Comparison of ENCODE assay signal across 11 cellular contexts in the genomic region with DNA sequence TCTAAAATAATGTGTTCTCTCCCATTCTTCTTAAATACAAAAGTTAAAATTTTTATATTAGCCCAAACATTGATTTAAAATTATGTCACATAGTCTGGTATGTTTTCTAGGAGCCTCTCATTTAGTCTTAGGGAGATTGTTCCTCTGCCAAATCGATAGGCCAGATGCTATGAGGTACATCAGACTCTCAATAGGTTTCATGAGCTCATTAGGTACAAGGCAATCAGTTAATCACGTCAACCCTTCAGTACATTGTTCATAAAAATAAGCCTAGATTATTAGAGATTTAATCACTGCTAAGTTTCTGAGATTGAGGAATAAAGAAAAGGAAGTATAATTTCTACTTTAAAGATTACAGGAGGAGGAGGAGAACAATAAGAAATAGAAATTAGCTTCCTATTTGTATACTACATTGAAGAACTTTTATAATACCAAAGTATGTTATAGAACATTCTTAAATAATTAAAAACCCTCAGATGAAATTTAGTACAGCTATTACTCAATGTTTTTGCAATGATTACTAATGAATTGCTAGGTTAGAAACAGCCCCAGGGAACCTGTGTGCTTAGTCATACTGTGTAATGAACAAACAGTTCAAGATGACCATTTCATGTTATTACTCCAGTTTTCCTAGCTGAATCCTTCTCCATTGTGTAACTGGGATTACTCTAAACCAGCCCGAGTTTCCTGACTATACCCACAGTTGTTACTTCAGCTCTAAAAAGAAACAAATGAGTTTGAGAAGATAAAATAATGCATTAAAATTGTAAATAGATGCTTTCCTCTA.
A peak's percentile ranks its signal among the peaks of the same experiment; 100 is the strongest.
DNase-seq lines count a peak whose midpoint lies in the region; ATAC-seq, FAIRE-seq and TF ChIP-seq lines count a peak whose summit lies in the region.
"Had no signal": no experiment of that assay in that cellular context is flagged by ENCODE, and none has a peak within 500 bp of the region (broad histone marks: within the 10 kb centered on the region; RNA-seq: fewer than 3 reads in every experiment).

No MANE protein-coding gene starts in this region.

- intact Hi-C loops in PC-3 (cut with micrococcal nuclease), result loop anchor here (1.0 to 10.0 kb wide), 4 partner anchors 36 to 124 kb away; no protein-coding TSS in a partner anchor
- intact Hi-C loops in CD4-positive, alpha-beta memory T cell (cut with micrococcal nuclease), result no loop called here
- intact Hi-C loops in CD8-positive, alpha-beta T cell (cut with DNase I, micrococcal nuclease), result no loop called here

- peaks cover 17% of the 10 kb centered on the region for H3K4me1 Mint-ChIP-seq in osteocyte (ENCODE audit: unreplicated experiment)
- no peaks in the 10 kb centered on the region for H3K4me1 Mint-ChIP-seq in CD4-positive, alpha-beta memory T cell
- no peaks in the 10 kb centered on the region for H3K4me1 Mint-ChIP-seq in CD8-positive, alpha-beta T cell (ENCODE audit: low read depth)
- H3K4me1 Mint-ChIP-seq: activated naive CD8-positive, alpha-beta T cell treated with anti-CD3 and anti-CD28 coated beads, Interleukin-2, amount 10 ng/mL, durations not matched to agents 7 days and 5 days had no signal

- peak; percentile 74 for FAIRE-seq in D721Med (lab: Jason Lieb, UNC)
- FAIRE-seq in frontal cortex (lab: Jason Lieb, UNC), result no peak

- H3F3A ChIP-seq in PC-3 (ENCODE audit: low read length, unreplicated experiment), result peaks cover 6% of the 10 kb centered on the region

- DNase-seq in D721Med (ENCODE audit: insufficient read length, low spot score) (no peak), PC-3 (peak; percentile 97), fibroblast of gingiva (ENCODE audit: low read depth) (peak; percentile 98), osteocyte (ENCODE audit: extremely low spot score, unreplicated experiment) (no peak), frontal cortex (ENCODE audit: low spot score in 2 of 2) (no peak)
- DNase-seq in CD4-positive, alpha-beta memory T cell, result no peak
- DNase-seq in CD8-positive, alpha-beta T cell, result no peak
- DNase-seq: activated naive CD8-positive, alpha-beta T cell treated with anti-CD3 and anti-CD28 coated beads, Interleukin-2, amount 10 ng/mL, durations not matched to agents 7 days and 5 days; GDM1; transverse colon had no signal

- CTCF ChIA-PET in PC-3 (lab: Charles Lee), result no interaction called here
- CTCF ChIA-PET in CD4-positive, alpha-beta memory T cell (lab: Charles Lee; ENCODE audit: partially characterized antibody), result no interaction called here
- CTCF ChIA-PET in CD8-positive, alpha-beta T cell (lab: Charles Lee), result no interaction called here

- H3K36me3 Mint-ChIP-seq in osteocyte (ENCODE audit: unreplicated experiment), result no peaks in the 10 kb centered on the region
- no peaks in the 10 kb centered on the region for H3K36me3 Mint-ChIP-seq in CD4-positive, alpha-beta memory T cell
- H3K36me3 Mint-ChIP-seq in CD8-positive, alpha-beta T cell, result no peaks in the 10 kb centered on the region
- H3K36me3 Mint-ChIP-seq: activated naive CD8-positive, alpha-beta T cell treated with anti-CD3 and anti-CD28 coated beads, Interleukin-2, amount 10 ng/mL, durations not matched to agents 7 days and 5 days had no signal

- H3K9me3 ChIP-seq in PC-3 (ENCODE audit: low read length), result no peaks in the 10 kb centered on the region
- H3K9me3 ChIP-seq in CD4-positive, alpha-beta memory T cell (ENCODE audit: control insufficient read depth in 1 of 2, low read length in 2 of 2), result no peaks in the 10 kb centered on the region
- no peaks in the 10 kb centered on the region for H3K9me3 ChIP-seq in CD8-positive, alpha-beta T cell (ENCODE audit: low read length)
- H3K9me3 ChIP-seq: transverse colon had no signal

- peak overlapping the region; percentile 58 for H3K4me2 ChIP-seq in PC-3 (ENCODE audit: low read length)

- no TSS peak for BruUV-seq in PC-3 (replicated peaks; lab: Mats Ljungman, UMichigan)

- no peak overlapping the region for H3K4me3 Mint-ChIP-seq in osteocyte (ENCODE audit: unreplicated experiment)
- H3K4me3 Mint-ChIP-seq in CD4-positive, alpha-beta memory T cell, result no peak overlapping the region
- no peak overlapping the region for H3K4me3 Mint-ChIP-seq in CD8-positive, alpha-beta T cell
- H3K4me3 Mint-ChIP-seq: activated naive CD8-positive, alpha-beta T cell treated with anti-CD3 and anti-CD28 coated beads, Interleukin-2, amount 10 ng/mL, durations not matched to agents 7 days and 5 days had no signal

- H3K4me3 ChIP-seq in PC-3 (ENCODE audit: low read length), result no peak overlapping the region
- no peak overlapping the region for H3K4me3 ChIP-seq in CD4-positive, alpha-beta memory T cell (ENCODE audit: low read length in 2 of 2)
- H3K4me3 ChIP-seq in CD8-positive, alpha-beta T cell (ENCODE audit: low read depth, low read length), result no peak overlapping the region
- H3K4me3 ChIP-seq: transverse colon had no signal

- peak overlapping the region; percentile 85 for H3K27ac ChIP-seq in PC-3 (ENCODE audit: low read length)
- no peak overlapping the region for H3K27ac ChIP-seq in CD4-positive, alpha-beta memory T cell (ENCODE audit: low read depth, low read length)
- no peak overlapping the region for H3K27ac ChIP-seq in CD8-positive, alpha-beta T cell (ENCODE audit: low read depth, low read length)
- H3K27ac ChIP-seq: transverse colon had no signal

- H3K79me2 ChIP-seq in PC-3 (ENCODE audit: low read length), result no peaks in the 10 kb centered on the region

- H3K27me3 ChIP-seq in PC-3 (ENCODE audit: low read length), result no peaks in the 10 kb centered on the region
- no peaks in the 10 kb centered on the region for H3K27me3 ChIP-seq in CD4-positive, alpha-beta memory T cell (ENCODE audit: insufficient read depth, low read length)
- no peaks in the 10 kb centered on the region for H3K27me3 ChIP-seq in CD8-positive, alpha-beta T cell (ENCODE audit: insufficient read depth, low read length)
- H3K27me3 ChIP-seq: transverse colon had no signal

- H3K9me2 ChIP-seq in PC-3 (replicated peaks; ENCODE audit: low read length), result no peaks in the 10 kb centered on the region

- no peaks in the 10 kb centered on the region for H4K20me1 ChIP-seq in PC-3 (ENCODE audit: low read length)

- H3K27ac Mint-ChIP-seq in osteocyte (ENCODE audit: unreplicated experiment), result peak overlapping the region; percentile 73
- H3K27ac Mint-ChIP-seq in CD4-positive, alpha-beta memory T cell, result no peak overlapping the region
- no peak overlapping the region for H3K27ac Mint-ChIP-seq in CD8-positive, alpha-beta T cell
- H3K27ac Mint-ChIP-seq: activated naive CD8-positive, alpha-beta T cell treated with anti-CD3 and anti-CD28 coated beads, Interleukin-2, amount 10 ng/mL, durations not matched to agents 7 days and 5 days had no signal

- no peaks in the 10 kb centered on the region for H3K36me3 ChIP-seq in PC-3 (ENCODE audit: low read depth, low read length)
- no peaks in the 10 kb centered on the region for H3K36me3 ChIP-seq in CD4-positive, alpha-beta memory T cell (ENCODE audit: insufficient read depth, low read length)
- H3K36me3 ChIP-seq in CD8-positive, alpha-beta T cell (ENCODE audit: insufficient read depth, low read length), result no peaks in the 10 kb centered on the region
- H3K36me3 ChIP-seq: transverse colon had no signal

- POLR2A ChIA-PET in PC-3 (lab: Charles Lee; ENCODE audit: unreplicated experiment), result interaction anchor here (0.6 to 0.9 kb wide), 2 partner anchors 111 to 253 kb away, joined by 4 to 5 read pairs; no protein-coding TSS in a partner anchor
- POLR2A ChIA-PET in CD4-positive, alpha-beta memory T cell (lab: Charles Lee; ENCODE audit: partially characterized antibody), result no interaction called here
- POLR2A ChIA-PET in CD8-positive, alpha-beta T cell (lab: Charles Lee), result no interaction called here

- peaks cover 37% of the 10 kb centered on the region for H3K4me1 ChIP-seq in PC-3 (ENCODE audit: insufficient read depth, low read length)
- H3K4me1 ChIP-seq in CD4-positive, alpha-beta memory T cell (ENCODE audit: insufficient read depth, low read length), result no peaks in the 10 kb centered on the region
- no peaks in the 10 kb centered on the region for H3K4me1 ChIP-seq in CD8-positive, alpha-beta T cell (ENCODE audit: insufficient read depth, low read length)
- H3K4me1 ChIP-seq: transverse colon had no signal

- peaks cover 9% of the 10 kb centered on the region for H3K9me3 Mint-ChIP-seq in osteocyte (ENCODE audit: unreplicated experiment)
- peaks cover 4 to 14% (median 8%) of the 10 kb centered on the region in 8 donors for H3K9me3 Mint-ChIP-seq in CD4-positive, alpha-beta memory T cell
- H3K9me3 Mint-ChIP-seq in CD8-positive, alpha-beta T cell, result peaks cover 13% of the 10 kb centered on the region

- no peak overlapping the region for H2AFZ ChIP-seq in PC-3 (ENCODE audit: low read length)

- peak overlapping the region; percentile 38 for H3K9ac ChIP-seq in PC-3 (ENCODE audit: low read length)

- TF ChIP-seq CTCF in D721Med (IDR thresholded peaks at IDR 0.05; ENCODE audit: insufficient read depth, missing control alignments) (no peak), PC-3 (conservative IDR thresholded peaks at IDR 0.05; ENCODE audit: low read depth, low read length) (no peak), osteocyte (IDR thresholded peaks at IDR 0.05) (no peak)
- TF ChIP-seq CTCF in CD8-positive, alpha-beta T cell (IDR thresholded peaks at IDR 0.05), result no peak

- no peaks in the 10 kb centered on the region for H3K27me3 Mint-ChIP-seq in osteocyte (ENCODE audit: unreplicated experiment)
- H3K27me3 Mint-ChIP-seq in CD4-positive, alpha-beta memory T cell, result no peaks in the 10 kb centered on the region
- no peaks in the 10 kb centered on the region for H3K27me3 Mint-ChIP-seq in CD8-positive, alpha-beta T cell (ENCODE audit: low read depth)
- H3K27me3 Mint-ChIP-seq: activated naive CD8-positive, alpha-beta T cell treated with anti-CD3 and anti-CD28 coated beads, Interleukin-2, amount 10 ng/mL, durations not matched to agents 7 days and 5 days had no signal

- ATAC-seq in PC-3 (peak; percentile 99), GM21515 (IDR thresholded peaks at IDR 0.05; ENCODE audit: unreplicated experiment) (no peak)
- ATAC-seq in CD8-positive, alpha-beta T cell, result no peak

Comparison
In these comparisons a context has a peak if more than half of its experiments do, and no peak if none do; other contexts are left out.
1. DNase-seq: peak in PC-3 (single experiment) and fibroblast of gingiva (single experiment); none in D721Med (single experiment), osteocyte (single experiment), frontal cortex (0 of 2), CD4-positive, alpha-beta memory T cell (0 of 5) and CD8-positive, alpha-beta T cell (0 of 7).